5 cellular contexts compared by ENCODE assay signal in the genomic region with DNA sequence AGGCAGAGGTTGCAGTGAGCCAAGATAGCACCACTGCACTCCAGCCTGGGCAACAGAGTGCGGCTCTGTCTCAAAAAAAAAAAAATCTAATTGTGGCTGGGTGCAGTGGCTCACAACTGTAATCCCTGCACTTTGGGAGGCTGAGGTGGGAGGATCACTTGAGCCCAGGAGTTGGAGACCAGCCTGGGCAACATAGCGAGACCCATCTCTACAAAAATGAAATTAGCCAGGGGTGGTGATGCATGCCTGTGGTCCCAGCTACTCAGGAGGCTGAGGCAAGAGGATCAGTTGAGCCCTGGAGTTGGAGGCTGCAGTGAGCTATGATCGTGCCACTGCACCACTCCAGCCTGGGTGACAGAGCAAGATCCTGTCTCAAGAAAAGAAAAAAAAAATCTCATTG. TPM values are rescaled to one million over a fixed set of nuclear protein-coding genes. Genes with fewer than 3 reads are reported as not detected.
"Had no signal": no experiment of that assay in that cellular context is flagged by ENCODE, and none has a peak within 500 bp of the region (broad histone marks: within the 10 kb centered on the region; RNA-seq: fewer than 3 reads in every experiment).

No MANE protein-coding gene starts in this region.

RNA-seq across cellular contexts. Expression of a gene that starts 3.7 kb away (rescaled TPM):
- total RNA-seq: IMR-90, Right ventricle myocardium inferior, SJCRH30 had no signal
- polyA plus RNA-seq: IMR-90 had no signal

RNA-seq across cellular contexts. Expression of a gene that starts 22.7 kb away (rescaled TPM):
- total RNA-seq: HT-29, IMR-90, M059J, Right ventricle myocardium inferior, SJCRH30 had no signal
- polyA plus RNA-seq: IMR-90 had no signal
